In genomic region chr20:36886859-36887778, GRCh38 we compare ENCODE assay signal across 8 cellular contexts.
DNase-seq lines count a peak whose midpoint lies in the region; ATAC-seq lines count a peak whose summit lies in the region.

No MANE protein-coding gene starts in this region.

- no peak overlapping the region for H3K4me3 ChIP-seq in HUES48 (ENCODE audit: low read depth, low read length)

- H3K4me1 ChIP-seq in HUES48 (ENCODE audit: control insufficient read depth, insufficient read depth, low read length): peaks cover 15% of the 10 kb centered on the region

- peak overlapping the region; percentile 76 for H3K27ac ChIP-seq in HUES48 (ENCODE audit: low read depth, low read length)

- H3K27me3 ChIP-seq in HUES48 (ENCODE audit: control insufficient read depth, insufficient read depth, low read length): no peaks in the 10 kb centered on the region

- no peaks in the 10 kb centered on the region for H3K9me3 ChIP-seq in HUES48 (ENCODE audit: control insufficient read depth, insufficient read depth, low read length)

- ATAC-seq in HG03135 (IDR thresholded peaks at IDR 0.05; ENCODE audit: unreplicated experiment): no peak

- peak overlapping the region; percentile 22; the same call in 1 of the 2 replicates for H3K9ac ChIP-seq in HUES48 (ENCODE audit: low read depth, low read length)

- peaks cover 21% of the 10 kb centered on the region for H3K36me3 ChIP-seq in HUES48 (ENCODE audit: control insufficient read depth, insufficient read depth, low read length)

- peak; percentile 92 for DNase-seq in GM03348 (ENCODE audit: low spot score)
- peak; percentile 58 for DNase-seq in NOMO-1 treated with dmso at 0.1 percent for 144 hours (lab: John Stamatoyannopoulos, UW; ENCODE audit: unreplicated experiment)
- peak; percentile 70 for DNase-seq in activated CD8-positive, alpha-beta memory T cell treated with anti-CD3 and anti-CD28 coated beads, Interleukin-2, amount 50 U/mL, for 24 hours (ENCODE audit: extremely low read depth)
- DNase-seq in epidermal melanocyte (ENCODE audit: insufficient read length, low spot score): peak; percentile 89
- DNase-seq in midbrain (lab: John Stamatoyannopoulos, UW): peak; percentile 80
- DNase-seq in stimulated activated CD8-positive, alpha-beta memory T cell treated with anti-CD3 and anti-CD28 coated beads, Interleukin-15, amount 100 ng/mL, for 48 hours (ENCODE audit: low read depth in 2 of 2): peak; percentile 66 to 67
